Comparison of ENCODE assay signal across 8 cellular contexts in the genomic region with DNA sequence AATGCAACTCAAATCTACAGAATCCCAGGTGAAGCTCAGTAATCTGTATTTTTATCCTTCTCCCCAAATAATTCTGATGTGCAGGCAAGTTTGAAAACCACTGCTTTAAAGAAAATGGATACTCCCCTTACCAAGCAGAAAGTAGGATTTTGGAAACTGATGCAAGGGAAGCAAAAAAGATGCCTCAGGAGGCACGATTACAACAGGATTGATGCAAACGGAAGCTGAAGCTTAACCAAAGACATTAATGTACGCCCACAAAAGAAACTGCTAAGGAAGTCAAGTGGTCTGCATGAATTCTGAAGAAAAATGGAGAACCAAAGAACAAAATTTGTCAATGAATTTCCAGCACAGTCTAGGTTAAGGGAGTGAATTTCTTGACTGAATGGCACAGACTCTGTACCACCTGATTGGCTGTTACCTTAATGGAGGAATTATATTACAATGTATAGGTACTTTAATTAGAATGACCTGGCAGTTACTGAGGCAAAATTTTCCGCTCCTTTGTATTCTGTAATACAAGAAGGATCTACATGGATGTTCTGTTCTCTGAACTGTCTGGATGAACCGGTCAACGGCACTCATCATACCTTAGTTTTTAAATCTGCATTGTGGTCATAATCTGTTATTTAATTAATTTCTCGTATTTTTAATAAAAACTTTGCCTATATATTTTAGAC. TPM values are rescaled to one million over a fixed set of nuclear protein-coding genes. Genes with fewer than 3 reads are reported as not detected.
A peak's percentile ranks its signal among the peaks of the same experiment; 100 is the strongest.
DNase-seq lines count a peak whose midpoint lies in the region; ATAC-seq and TF ChIP-seq lines count a peak whose summit lies in the region.
"Not testable (repeated sequence)": the region's sequence is repeated elsewhere in the genome, so short reads cannot be mapped to it uniquely, and the experiment has no call there.

No MANE protein-coding gene starts in this region.

- not testable (repeated sequence) for ATAC-seq in Panc1; activated CD8-positive, alpha-beta memory T cell treated with anti-CD3 and anti-CD28 coated beads, Interleukin-2, amount 10 ng/mL, durations not matched to agents 7 days and 5 days; activated naive CD8-positive, alpha-beta T cell treated with anti-CD3 and anti-CD28 coated beads, Interleukin-2, amount 50 U/mL, for 24 hours
- peak; percentile 80 to 90 for ATAC-seq in gastrocnemius medialis

- in situ Hi-C loops in Panc1 (cut with HindIII; ENCODE audit: low pct_unique_long_range_greater_than_20kb, low sequenced_read_pairs); gastrocnemius medialis (cut with MboI; ENCODE audit: low sequenced_read_pairs in 4 of 4): not testable (repeated sequence)

- H3K4me1 ChIP-seq in Panc1 (ENCODE audit: control insufficient read depth, insufficient read depth, low read length); gastrocnemius medialis: not testable (repeated sequence)

- not testable (repeated sequence) for H3K27ac ChIP-seq in Panc1 (ENCODE audit: low read length)
- peak overlapping the region; percentile 10 to 52 (median 42) for H3K27ac ChIP-seq in gastrocnemius medialis

- H3K9me3 Mint-ChIP-seq in CD14-positive monocyte; activated CD4-positive, alpha-beta T cell treated with anti-CD3 and anti-CD28 coated beads, Interleukin-2, amount 10 ng/mL, durations not matched to agents 24 days and 14 days; activated CD8-positive, alpha-beta memory T cell treated with anti-CD3 and anti-CD28 coated beads, Interleukin-2, amount 10 ng/mL, durations not matched to agents 7 days and 5 days (ENCODE audit: low read depth); activated T-helper 2 cell treated with anti-CD3 and anti-CD28 coated beads, Interferon-gamma antibody, Interleukin-2, Interleukin-4, amounts not matched to agents 10 μg/mL and 5 μg/mL and 100 μg/mL, durations not matched to agents 14 hours and 24 hours and 36 hours; activated naive CD8-positive, alpha-beta T cell treated with anti-CD3 and anti-CD28 coated beads, Interleukin-2, amount 50 U/mL, for 24 hours; nephron progenitor cell: not testable (repeated sequence)

- peak overlapping the region in 4 of 7 donors; percentile 48 to 80 (median 60) for H3K27ac Mint-ChIP-seq in CD14-positive monocyte
- H3K27ac Mint-ChIP-seq in activated CD4-positive, alpha-beta T cell treated with anti-CD3 and anti-CD28 coated beads, Interleukin-2, amount 10 ng/mL, durations not matched to agents 24 days and 14 days = peak overlapping the region; percentile 66
- H3K27ac Mint-ChIP-seq in activated CD8-positive, alpha-beta memory T cell treated with anti-CD3 and anti-CD28 coated beads, Interleukin-2, amount 10 ng/mL, durations not matched to agents 7 days and 5 days = peak overlapping the region; percentile 43
- peak overlapping the region; percentile 72 for H3K27ac Mint-ChIP-seq in activated T-helper 2 cell treated with anti-CD3 and anti-CD28 coated beads, Interferon-gamma antibody, Interleukin-2, Interleukin-4, amounts not matched to agents 10 μg/mL and 5 μg/mL and 100 μg/mL, durations not matched to agents 14 hours and 24 hours and 36 hours
- peak overlapping the region; percentile 78 for H3K27ac Mint-ChIP-seq in activated naive CD8-positive, alpha-beta T cell treated with anti-CD3 and anti-CD28 coated beads, Interleukin-2, amount 50 U/mL, for 24 hours
- peak overlapping the region; percentile 53 for H3K27ac Mint-ChIP-seq in nephron progenitor cell

- POLR2A ChIA-PET in Panc1 (lab: Charles Lee) = not testable (repeated sequence)

- not testable (repeated sequence) for H3K27me3 ChIP-seq in Panc1 (ENCODE audit: control insufficient read depth, insufficient read depth, low read length); gastrocnemius medialis

- not testable (repeated sequence) for TF ChIP-seq POLR2A in gastrocnemius medialis (IDR thresholded peaks at IDR 0.05)

- BruUV-seq in Panc1 (replicated peaks; lab: Mats Ljungman, UMichigan) = TSS peak; percentile 63

- H3K9me3 ChIP-seq in Panc1 (ENCODE audit: control insufficient read depth, insufficient read depth, low read depth, low read length); gastrocnemius medialis: not testable (repeated sequence)

- intact Hi-C loops in CD14-positive monocyte (cut with micrococcal nuclease); Panc1 (cut with micrococcal nuclease; ENCODE audit: unreplicated experiment); activated CD4-positive, alpha-beta T cell treated with anti-CD3 and anti-CD28 coated beads, Interleukin-2, amount 10 ng/mL, durations not matched to agents 24 days and 14 days (cut with micrococcal nuclease); activated T-helper 2 cell treated with anti-CD3 and anti-CD28 coated beads, Interferon-gamma antibody, Interleukin-2, Interleukin-4, amounts not matched to agents 10 μg/mL and 5 μg/mL and 100 μg/mL, durations not matched to agents 14 hours and 24 hours and 36 hours (cut with micrococcal nuclease); gastrocnemius medialis (cut with DNase I; ENCODE audit: low total_unique reads): not testable (repeated sequence)

- CTCF ChIA-PET in Panc1 (lab: Charles Lee); activated CD8-positive, alpha-beta memory T cell treated with anti-CD3 and anti-CD28 coated beads, Interleukin-2, amount 10 ng/mL, durations not matched to agents 7 days and 5 days (lab: Charles Lee): not testable (repeated sequence)

- TF ChIP-seq CTCF in CD14-positive monocyte (IDR thresholded peaks at IDR 0.05); Panc1 (IDR thresholded peaks at IDR 0.05); nephron progenitor cell (IDR thresholded peaks at IDR 0.05); gastrocnemius medialis (IDR thresholded peaks at IDR 0.05 in 4 of 5, conservative IDR thresholded peaks at IDR 0.05 in 1 of 5): not testable (repeated sequence)

- not testable (repeated sequence) for H3K36me3 Mint-ChIP-seq in CD14-positive monocyte; activated CD4-positive, alpha-beta T cell treated with anti-CD3 and anti-CD28 coated beads, Interleukin-2, amount 10 ng/mL, durations not matched to agents 24 days and 14 days (ENCODE audit: low read depth); activated CD8-positive, alpha-beta memory T cell treated with anti-CD3 and anti-CD28 coated beads, Interleukin-2, amount 10 ng/mL, durations not matched to agents 7 days and 5 days; activated T-helper 2 cell treated with anti-CD3 and anti-CD28 coated beads, Interferon-gamma antibody, Interleukin-2, Interleukin-4, amounts not matched to agents 10 μg/mL and 5 μg/mL and 100 μg/mL, durations not matched to agents 14 hours and 24 hours and 36 hours (ENCODE audit: low read depth); activated naive CD8-positive, alpha-beta T cell treated with anti-CD3 and anti-CD28 coated beads, Interleukin-2, amount 50 U/mL, for 24 hours (ENCODE audit: low read depth); nephron progenitor cell (ENCODE audit: low read depth)

- not testable (repeated sequence) for H3K27me3 Mint-ChIP-seq in CD14-positive monocyte (ENCODE audit: low read depth in 3 of 3); activated CD4-positive, alpha-beta T cell treated with anti-CD3 and anti-CD28 coated beads, Interleukin-2, amount 10 ng/mL, durations not matched to agents 24 days and 14 days; activated CD8-positive, alpha-beta memory T cell treated with anti-CD3 and anti-CD28 coated beads, Interleukin-2, amount 10 ng/mL, durations not matched to agents 7 days and 5 days; activated T-helper 2 cell treated with anti-CD3 and anti-CD28 coated beads, Interferon-gamma antibody, Interleukin-2, Interleukin-4, amounts not matched to agents 10 μg/mL and 5 μg/mL and 100 μg/mL, durations not matched to agents 14 hours and 24 hours and 36 hours (ENCODE audit: low read depth); activated naive CD8-positive, alpha-beta T cell treated with anti-CD3 and anti-CD28 coated beads, Interleukin-2, amount 50 U/mL, for 24 hours; nephron progenitor cell (ENCODE audit: low read depth, poor library complexity)

- not testable (repeated sequence) for H3K4me3 Mint-ChIP-seq in CD14-positive monocyte; activated CD8-positive, alpha-beta memory T cell treated with anti-CD3 and anti-CD28 coated beads, Interleukin-2, amount 10 ng/mL, durations not matched to agents 7 days and 5 days; activated T-helper 2 cell treated with anti-CD3 and anti-CD28 coated beads, Interferon-gamma antibody, Interleukin-2, Interleukin-4, amounts not matched to agents 10 μg/mL and 5 μg/mL and 100 μg/mL, durations not matched to agents 14 hours and 24 hours and 36 hours (ENCODE audit: low read depth); activated naive CD8-positive, alpha-beta T cell treated with anti-CD3 and anti-CD28 coated beads, Interleukin-2, amount 50 U/mL, for 24 hours; nephron progenitor cell
- peak overlapping the region; percentile 21 for H3K4me3 Mint-ChIP-seq in activated CD4-positive, alpha-beta T cell treated with anti-CD3 and anti-CD28 coated beads, Interleukin-2, amount 10 ng/mL, durations not matched to agents 24 days and 14 days

- not testable (repeated sequence) for H3K36me3 ChIP-seq in Panc1 (ENCODE audit: control insufficient read depth, insufficient read depth, low read length); gastrocnemius medialis

- H3K4me3 ChIP-seq in Panc1 (ENCODE audit: low read depth in 2 of 2, low read length in 2 of 2); gastrocnemius medialis: not testable (repeated sequence)

- not testable (repeated sequence) for DNase-seq in CD14-positive monocyte (ENCODE audit: low spot score); Panc1 (ENCODE audit: low read depth, low spot score); activated CD8-positive, alpha-beta memory T cell treated with anti-CD3 and anti-CD28 coated beads, Interleukin-2, amount 10 ng/mL, durations not matched to agents 7 days and 5 days; activated T-helper 2 cell treated with anti-CD3 and anti-CD28 coated beads, Interferon-gamma antibody, Interleukin-2, Interleukin-4, amounts not matched to agents 10 μg/mL and 5 μg/mL and 100 μg/mL, durations not matched to agents 14 hours and 24 hours and 36 hours (ENCODE audit: low spot score); activated naive CD8-positive, alpha-beta T cell treated with anti-CD3 and anti-CD28 coated beads, Interleukin-2, amount 50 U/mL, for 24 hours; nephron progenitor cell; gastrocnemius medialis
- DNase-seq in activated CD4-positive, alpha-beta T cell treated with anti-CD3 and anti-CD28 coated beads, Interleukin-2, amount 10 ng/mL, durations not matched to agents 24 days and 14 days = peak; percentile 59

- H3K4me1 Mint-ChIP-seq in CD14-positive monocyte; activated CD4-positive, alpha-beta T cell treated with anti-CD3 and anti-CD28 coated beads, Interleukin-2, amount 10 ng/mL, durations not matched to agents 24 days and 14 days; activated CD8-positive, alpha-beta memory T cell treated with anti-CD3 and anti-CD28 coated beads, Interleukin-2, amount 10 ng/mL, durations not matched to agents 7 days and 5 days; activated T-helper 2 cell treated with anti-CD3 and anti-CD28 coated beads, Interferon-gamma antibody, Interleukin-2, Interleukin-4, amounts not matched to agents 10 μg/mL and 5 μg/mL and 100 μg/mL, durations not matched to agents 14 hours and 24 hours and 36 hours (ENCODE audit: low read depth); activated naive CD8-positive, alpha-beta T cell treated with anti-CD3 and anti-CD28 coated beads, Interleukin-2, amount 50 U/mL, for 24 hours; nephron progenitor cell: not testable (repeated sequence)

RNA-seq across cellular contexts. Expression of gene LRRC37A3, which starts 9.6 kb away (rescaled TPM):
- polyA plus RNA-seq in CD14-positive monocyte = under 1 TPM; 0.31 to 0.56 TPM
- total RNA-seq in Panc1 (2021; ENCODE audit: unreplicated experiment) (13.3 TPM), gastrocnemius medialis (1 to 10 TPM in 3 of 4 donors, under 1 TPM in 1; 0.95 to 2.1 (median 1.8) TPM)
- polyA plus RNA-seq in Panc1 (2012; ENCODE audit: insufficient read length) = 9.2 TPM
- 8.3 and 12.8 TPM in 2 replicates for total RNA-seq in activated CD4-positive, alpha-beta T cell treated with anti-CD3 and anti-CD28 coated beads, Interleukin-2, amount 10 ng/mL, durations not matched to agents 24 days and 14 days
- total RNA-seq in activated CD8-positive, alpha-beta memory T cell treated with anti-CD3 and anti-CD28 coated beads, Interleukin-2, amount 10 ng/mL, durations not matched to agents 7 days and 5 days = 10 to 100 TPM; 12.6 to 22.5 TPM
- total RNA-seq in activated T-helper 2 cell treated with anti-CD3 and anti-CD28 coated beads, Interferon-gamma antibody, Interleukin-2, Interleukin-4, amounts not matched to agents 10 μg/mL and 5 μg/mL and 100 μg/mL, durations not matched to agents 14 hours and 24 hours and 36 hours = 10.5 and 16.1 TPM in 2 replicates
